8 cellular contexts compared by ENCODE assay signal in genomic region chr22:37817705-37818311, GRCh38. TPM values are rescaled to one million over a fixed set of nuclear protein-coding genes. Genes with fewer than 3 reads are reported as not detected.
DNase-seq lines count a peak whose midpoint lies in the region; ATAC-seq lines count a peak whose summit lies in the region.

No MANE protein-coding gene starts in this region.

- no peaks in the 10 kb centered on the region for H3K9me3 ChIP-seq in CD4-positive, CD25-positive, alpha-beta regulatory T cell (ENCODE audit: control insufficient read depth in 2 of 2, low read length in 2 of 2)
- no peaks in the 10 kb centered on the region for H3K9me3 ChIP-seq in ectodermal cell (ENCODE audit: control insufficient read depth, low read length)

- peak; percentile 68 to 74 (median 70) for DNase-seq in CD4-positive, CD25-positive, alpha-beta regulatory T cell
- DNase-seq in NCI-H748 (lab: John Stamatoyannopoulos, UW; ENCODE audit: unreplicated experiment) (peak; percentile 80), medulla oblongata (ENCODE audit: extremely low spot score) (peak; percentile 92)
- DNase-seq in activated CD4-positive, alpha-beta memory T cell treated with anti-CD3 and anti-CD28 coated beads, Interleukin-2, amount 10 ng/mL, durations not matched to agents 7 days and 5 days = peak; percentile 84
- peak; percentile 43 to 84 (median 66) for DNase-seq in stimulated activated CD4-positive, alpha-beta T cell treated with anti-CD3 and anti-CD28 coated beads, TNF-alpha, amount 100 ng/mL, for 1 hour (ENCODE audit: low read depth in 3 of 3, low spot score in 1 of 3)

- peak; percentile 72 to 74 for ATAC-seq in CD4-positive, CD25-positive, alpha-beta regulatory T cell (ENCODE audit: low read depth in 2 of 2)
- ATAC-seq in HG02759 (IDR thresholded peaks at IDR 0.05; ENCODE audit: unreplicated experiment) = peak; percentile 71
- no peak for ATAC-seq in GM21447 (IDR thresholded peaks at IDR 0.05; ENCODE audit: unreplicated experiment)

- H3K36me3 Mint-ChIP-seq in CD4-positive, CD25-positive, alpha-beta regulatory T cell = no peaks in the 10 kb centered on the region
- H3K36me3 Mint-ChIP-seq in activated CD4-positive, alpha-beta memory T cell treated with anti-CD3 and anti-CD28 coated beads, Interleukin-2, amount 10 ng/mL, durations not matched to agents 7 days and 5 days (ENCODE audit: low read depth) = peaks cover 4% of the 10 kb centered on the region

- no peaks in the 10 kb centered on the region for H3K9me3 Mint-ChIP-seq in CD4-positive, CD25-positive, alpha-beta regulatory T cell
- no peaks in the 10 kb centered on the region for H3K9me3 Mint-ChIP-seq in activated CD4-positive, alpha-beta memory T cell treated with anti-CD3 and anti-CD28 coated beads, Interleukin-2, amount 10 ng/mL, durations not matched to agents 7 days and 5 days

- POLR2A ChIA-PET in activated CD4-positive, alpha-beta memory T cell treated with anti-CD3 and anti-CD28 coated beads, Interleukin-2, amount 10 ng/mL, durations not matched to agents 7 days and 5 days (lab: Charles Lee) = interaction anchor here (0.8 to 2.0 kb wide), 6 partner anchors 8 to 45 kb away, joined by 3 to 11 read pairs (median 3); partner anchors contain the start of genes EIF3L and GCAT

- H3K4me3 Mint-ChIP-seq in CD4-positive, CD25-positive, alpha-beta regulatory T cell = peak overlapping the region in 1 of 4 donors; percentile 38
- no peak overlapping the region for H3K4me3 Mint-ChIP-seq in activated CD4-positive, alpha-beta memory T cell treated with anti-CD3 and anti-CD28 coated beads, Interleukin-2, amount 10 ng/mL, durations not matched to agents 7 days and 5 days

- H3K27ac Mint-ChIP-seq in CD4-positive, CD25-positive, alpha-beta regulatory T cell = no peak overlapping the region
- no peak overlapping the region for H3K27ac Mint-ChIP-seq in activated CD4-positive, alpha-beta memory T cell treated with anti-CD3 and anti-CD28 coated beads, Interleukin-2, amount 10 ng/mL, durations not matched to agents 7 days and 5 days

- no peaks in the 10 kb centered on the region for H3K27me3 ChIP-seq in CD4-positive, CD25-positive, alpha-beta regulatory T cell (ENCODE audit: control insufficient read depth, insufficient read depth, low read length)
- peaks cover 39% of the 10 kb centered on the region for H3K27me3 ChIP-seq in ectodermal cell (ENCODE audit: control insufficient read depth, insufficient read depth, low read length, poor library complexity, severe bottlenecking)

- no peak overlapping the region for H3K4me3 ChIP-seq in CD4-positive, CD25-positive, alpha-beta regulatory T cell (ENCODE audit: low read depth, low read length)
- H3K4me3 ChIP-seq in ectodermal cell (ENCODE audit: insufficient read depth, low read depth, low read length) = peak overlapping the region; percentile 42

- 1 to 2% methylated on average over 27 of the region's 27 CpGs for WGBS in ectodermal cell, 2 experiments

- no peak overlapping the region for H3K27ac ChIP-seq in CD4-positive, CD25-positive, alpha-beta regulatory T cell (ENCODE audit: insufficient read depth, low read length, poor library complexity, severe bottlenecking)
- H3K27ac ChIP-seq in ectodermal cell (ENCODE audit: insufficient read depth, low read depth, low read length, poor library complexity, severe bottlenecking) = no peak overlapping the region

- CTCF ChIA-PET in activated CD4-positive, alpha-beta memory T cell treated with anti-CD3 and anti-CD28 coated beads, Interleukin-2, amount 10 ng/mL, durations not matched to agents 7 days and 5 days (lab: Charles Lee) = interaction anchor here (0.7 to 6.4 kb wide), 19 partner anchors 8 to 478 kb away, joined by 3 to 141 read pairs (median 6); partner anchors contain the start of genes ANKRD54, C22orf23, EIF3L and GCAT

- peaks cover 29% of the 10 kb centered on the region for H3K27me3 Mint-ChIP-seq in CD4-positive, CD25-positive, alpha-beta regulatory T cell
- peaks cover 24% of the 10 kb centered on the region for H3K27me3 Mint-ChIP-seq in activated CD4-positive, alpha-beta memory T cell treated with anti-CD3 and anti-CD28 coated beads, Interleukin-2, amount 10 ng/mL, durations not matched to agents 7 days and 5 days

- H3K4me1 ChIP-seq in CD4-positive, CD25-positive, alpha-beta regulatory T cell (ENCODE audit: control insufficient read depth, insufficient read depth, low read length, poor library complexity, severe bottlenecking) = peaks cover 19% of the 10 kb centered on the region
- H3K4me1 ChIP-seq in ectodermal cell (ENCODE audit: control insufficient read depth, insufficient read depth, low read length) = peaks cover 8% of the 10 kb centered on the region

- peaks cover 0 to 24% (median 9%) of the 10 kb centered on the region in 4 donors for H3K4me1 Mint-ChIP-seq in CD4-positive, CD25-positive, alpha-beta regulatory T cell
- H3K4me1 Mint-ChIP-seq in activated CD4-positive, alpha-beta memory T cell treated with anti-CD3 and anti-CD28 coated beads, Interleukin-2, amount 10 ng/mL, durations not matched to agents 7 days and 5 days = peaks cover 12% of the 10 kb centered on the region

- no peaks in the 10 kb centered on the region for H3K36me3 ChIP-seq in CD4-positive, CD25-positive, alpha-beta regulatory T cell (ENCODE audit: control insufficient read depth, insufficient read depth, low read length)
- H3K36me3 ChIP-seq in ectodermal cell (ENCODE audit: control insufficient read depth, insufficient read depth, low read length) = no peaks in the 10 kb centered on the region

RNA-seq across cellular contexts. Expression of gene GALR3, which starts 5.4 kb away (rescaled TPM):
- not detected for total RNA-seq in CD4-positive, CD25-positive, alpha-beta regulatory T cell
- not detected for polyA plus RNA-seq in CD4-positive, CD25-positive, alpha-beta regulatory T cell
- not detected for total RNA-seq in activated CD4-positive, alpha-beta memory T cell treated with anti-CD3 and anti-CD28 coated beads, Interleukin-2, amount 10 ng/mL, durations not matched to agents 7 days and 5 days
- not detected for polyA plus RNA-seq in ectodermal cell (2013, experiment 1 of 4)
- not detected for polyA plus RNA-seq in ectodermal cell (2013, experiment 2 of 4)
- polyA plus RNA-seq in ectodermal cell (2013, experiment 3 of 4) = 0.43 TPM
- polyA plus RNA-seq in ectodermal cell (2013, experiment 4 of 4) = 0.28 TPM

RNA-seq across cellular contexts. Expression of gene GCAT, which starts 10.1 kb away (rescaled TPM):
- 0.72 TPM for total RNA-seq in CD4-positive, CD25-positive, alpha-beta regulatory T cell
- 1 to 10 TPM in 3 of 4 donors, under 1 TPM in 1; 0.45 to 2.0 (median 1.4) TPM for polyA plus RNA-seq in CD4-positive, CD25-positive, alpha-beta regulatory T cell
- total RNA-seq in activated CD4-positive, alpha-beta memory T cell treated with anti-CD3 and anti-CD28 coated beads, Interleukin-2, amount 10 ng/mL, durations not matched to agents 7 days and 5 days = 10 to 100 TPM; 13.2 to 14.1 TPM
- polyA plus RNA-seq in ectodermal cell (2013, experiment 1 of 4) = 15.3 TPM
- 13.0 TPM for polyA plus RNA-seq in ectodermal cell (2013, experiment 2 of 4)
- 11.3 TPM for polyA plus RNA-seq in ectodermal cell (2013, experiment 3 of 4)
- 11.7 TPM for polyA plus RNA-seq in ectodermal cell (2013, experiment 4 of 4)

RNA-seq across cellular contexts. Expression of gene ANKRD54, which starts 26.3 kb away (rescaled TPM):
- total RNA-seq in CD4-positive, CD25-positive, alpha-beta regulatory T cell = 18.8 TPM
- polyA plus RNA-seq in CD4-positive, CD25-positive, alpha-beta regulatory T cell = 10 to 100 TPM; 15.4 to 21.4 (median 19.8) TPM
- 10 to 100 TPM; 22.1 TPM for total RNA-seq in activated CD4-positive, alpha-beta memory T cell treated with anti-CD3 and anti-CD28 coated beads, Interleukin-2, amount 10 ng/mL, durations not matched to agents 7 days and 5 days
- polyA plus RNA-seq in ectodermal cell (2013, experiment 1 of 4) = 22.0 TPM
- polyA plus RNA-seq in ectodermal cell (2013, experiment 2 of 4) = 18.2 TPM
- 15.4 TPM for polyA plus RNA-seq in ectodermal cell (2013, experiment 3 of 4)
- 17.1 TPM for polyA plus RNA-seq in ectodermal cell (2013, experiment 4 of 4)

RNA-seq across cellular contexts. Expression of gene EIF3L, which starts 31.4 kb away (rescaled TPM):
- 390 TPM for total RNA-seq in CD4-positive, CD25-positive, alpha-beta regulatory T cell
- polyA plus RNA-seq in CD4-positive, CD25-positive, alpha-beta regulatory T cell = 100 to 1,000 TPM; 267 to 354 (median 308) TPM
- total RNA-seq in activated CD4-positive, alpha-beta memory T cell treated with anti-CD3 and anti-CD28 coated beads, Interleukin-2, amount 10 ng/mL, durations not matched to agents 7 days and 5 days = 100 to 1,000 TPM; 331 to 348 TPM
- 672 TPM for polyA plus RNA-seq in ectodermal cell (2013, experiment 1 of 4)
- 692 TPM for polyA plus RNA-seq in ectodermal cell (2013, experiment 2 of 4)
- polyA plus RNA-seq in ectodermal cell (2013, experiment 3 of 4) = 584 TPM
- polyA plus RNA-seq in ectodermal cell (2013, experiment 4 of 4) = 664 TPM
